Comparison of ENCODE assay signal across 8 cellular contexts in genomic region chr1:145965119-145965744, GRCh38. TPM values are rescaled to one million over a fixed set of nuclear protein-coding genes. Genes with fewer than 3 reads are reported as not detected.
A peak's percentile ranks its signal among the peaks of the same experiment; 100 is the strongest.
DNase-seq lines count a peak whose midpoint lies in the region; ATAC-seq and TF ChIP-seq lines count a peak whose summit lies in the region.

No MANE protein-coding gene starts in this region.

- CTCF ChIA-PET in activated naive CD4-positive, alpha-beta T cell treated with anti-CD3 and anti-CD28 coated beads for 36 hours (lab: Charles Lee), result interaction anchor here (0.6 to 3.6 kb wide), 8 partner anchors 12 to 141 kb away, joined by 3 to 44 read pairs (median 4); partner anchors contain the start of genes PIAS3, POLR3C and RNF115

- H3K9me3 ChIP-seq in body of pancreas, result no peaks in the 10 kb centered on the region
- H3K9me3 ChIP-seq in transverse colon, result peaks cover 0 to 4% of the 10 kb centered on the region in 2 donors

- no peak for DNase-seq in activated naive CD4-positive, alpha-beta T cell treated with anti-CD3 and anti-CD28 coated beads for 36 hours
- DNase-seq in activated naive CD4-positive, alpha-beta T cell (lab: John Stamatoyannopoulos, UW), result no peak
- DNase-seq in body of pancreas (no peak), memory B cell (ENCODE audit: low spot score in 2 of 2) (no peak), transverse colon (no peak)
- DNase-seq in stimulated activated CD4-positive, alpha-beta T cell treated with anti-CD3 and anti-CD28 coated beads, Interleukin-15, amount 100 ng/mL, for 24 hours, result no peak

- no peaks in the 10 kb centered on the region for H3K36me3 ChIP-seq in body of pancreas (replicated peaks in 1 of 2; ENCODE audit: insufficient read depth in 1 of 2, low read depth in 2 of 2)
- H3K36me3 ChIP-seq in transverse colon, result no peaks in the 10 kb centered on the region

- peaks cover 6% of the 10 kb centered on the region for H3K9me3 Mint-ChIP-seq in activated naive CD4-positive, alpha-beta T cell treated with anti-CD3 and anti-CD28 coated beads for 36 hours
- H3K9me3 Mint-ChIP-seq in memory B cell, result no peaks in the 10 kb centered on the region

- H3K27ac Mint-ChIP-seq in activated naive CD4-positive, alpha-beta T cell treated with anti-CD3 and anti-CD28 coated beads for 36 hours, result peak overlapping the region; percentile 84
- peak overlapping the region; percentile 74 for H3K27ac Mint-ChIP-seq in memory B cell

- TF ChIP-seq CTCF in body of pancreas (IDR thresholded peaks at IDR 0.05) (no peak), transverse colon (IDR thresholded peaks at IDR 0.05) (no peak)

- in situ Hi-C loops in transverse colon (cut with MboI; ENCODE audit: low pct_ligation_motif_present in 1 of 4, low pct_unique_long_range_greater_than_20kb in 1 of 4, low sequenced_read_pairs in 3 of 4), result no loop called here

- H3K36me3 Mint-ChIP-seq in activated naive CD4-positive, alpha-beta T cell treated with anti-CD3 and anti-CD28 coated beads for 36 hours (ENCODE audit: low read depth), result peaks cover 10% of the 10 kb centered on the region
- peaks cover 6% of the 10 kb centered on the region for H3K36me3 Mint-ChIP-seq in memory B cell

- H3K27ac ChIP-seq in body of pancreas, result peak overlapping the region; percentile 63 to 92 (median 89)
- H3K27ac ChIP-seq in transverse colon, result peak overlapping the region; percentile 87 to 95 (median 90)

- H3K27me3 Mint-ChIP-seq in activated naive CD4-positive, alpha-beta T cell treated with anti-CD3 and anti-CD28 coated beads for 36 hours (ENCODE audit: low read depth), result no peaks in the 10 kb centered on the region
- H3K27me3 Mint-ChIP-seq in memory B cell, result no peaks in the 10 kb centered on the region

- peaks cover 29% of the 10 kb centered on the region for H3K4me1 Mint-ChIP-seq in activated naive CD4-positive, alpha-beta T cell treated with anti-CD3 and anti-CD28 coated beads for 36 hours (ENCODE audit: low read depth)
- peaks cover 32% of the 10 kb centered on the region for H3K4me1 Mint-ChIP-seq in memory B cell

- peak overlapping the region; percentile 97 for H3K4me3 Mint-ChIP-seq in activated naive CD4-positive, alpha-beta T cell treated with anti-CD3 and anti-CD28 coated beads for 36 hours
- peak overlapping the region; percentile 86 for H3K4me3 Mint-ChIP-seq in memory B cell

- peaks cover 41% of the 10 kb centered on the region for H3K4me1 ChIP-seq in body of pancreas
- H3K4me1 ChIP-seq in transverse colon, result peaks cover 19 to 48% (median 41%) of the 10 kb centered on the region in 4 donors

- no peak for TF ChIP-seq EP300 in transverse colon (IDR thresholded peaks at IDR 0.05; ENCODE audit: low read depth)

- WGBS in body of pancreas, 2 donors, result 0 to 1% methylated on average over 5 of the region's 5 CpGs
- 0 to 2% methylated on average over 5 of the region's 5 CpGs for WGBS in transverse colon (ENCODE audit: low coverage in 1 of 2), 2 donors

- ATAC-seq in body of pancreas (no peak), memory B cell (ENCODE audit: low read depth) (no peak), HG03439 (IDR thresholded peaks at IDR 0.05; ENCODE audit: unreplicated experiment) (no peak), GM19035 (IDR thresholded peaks at IDR 0.05; ENCODE audit: unreplicated experiment) (no peak)

- intact Hi-C loops in activated naive CD4-positive, alpha-beta T cell treated with anti-CD3 and anti-CD28 coated beads for 36 hours (cut with micrococcal nuclease), result no loop called here
- intact Hi-C loops in body of pancreas (cut with DNase I) (no loop called here), transverse colon (cut with DNase I; ENCODE audit: low total_unique reads) (no loop called here)

- TF ChIP-seq POLR2A in body of pancreas (IDR thresholded peaks at IDR 0.05) (no peak), transverse colon (IDR thresholded peaks at IDR 0.05) (no peak)

- no peaks in the 10 kb centered on the region for H3K27me3 ChIP-seq in body of pancreas
- H3K27me3 ChIP-seq in transverse colon, result peaks cover 22% of the 10 kb centered on the region

- peak overlapping the region in 1 of 2 donors; percentile 43 for H3K4me3 ChIP-seq in body of pancreas
- H3K4me3 ChIP-seq in transverse colon, result peak overlapping the region; percentile 39 to 76 (median 50)

RNA-seq across cellular contexts. Expression of gene POLR3GL, which starts 0.7 kb away (rescaled TPM):
- total RNA-seq in activated naive CD4-positive, alpha-beta T cell treated with anti-CD3 and anti-CD28 coated beads for 36 hours, result 10 to 100 TPM; 32.0 to 34.0 TPM
- total RNA-seq in body of pancreas (1 to 10 TPM; 7.8 to 8.6 TPM), transverse colon (10 to 100 TPM in 3 of 4 donors, 1 to 10 TPM in 1; 1.2 to 23.7 (median 14.4) TPM)

RNA-seq across cellular contexts. Expression of gene ANKRD34A, which starts 0.9 kb away (rescaled TPM):
- 1 to 10 TPM; 3.7 to 4.3 TPM for total RNA-seq in activated naive CD4-positive, alpha-beta T cell treated with anti-CD3 and anti-CD28 coated beads for 36 hours
- total RNA-seq in body of pancreas (under 1 TPM in 1 of 2 donors, not detected in 1; 0.66 TPM), transverse colon (1 to 10 TPM in 1 of 4 donors, under 1 TPM in 2, not detected in 1; 0.41 to 4.1 (median 0.64) TPM)

RNA-seq across cellular contexts. Expression of gene LIX1L, which starts 7.4 kb away (rescaled TPM):
- total RNA-seq in activated naive CD4-positive, alpha-beta T cell treated with anti-CD3 and anti-CD28 coated beads for 36 hours, result 10 to 100 TPM; 43.6 to 44.3 TPM
- total RNA-seq in body of pancreas (10 to 100 TPM in 1 of 2 donors, 1 to 10 TPM in 1; 8.3 to 16.5 TPM), transverse colon (10 to 100 TPM in 2 of 4 donors, 1 to 10 TPM in 2; 7.2 to 12.5 (median 9.8) TPM)

RNA-seq across cellular contexts. Expression of gene TXNIP, which starts 31.1 kb away (rescaled TPM):
- total RNA-seq in activated naive CD4-positive, alpha-beta T cell treated with anti-CD3 and anti-CD28 coated beads for 36 hours, result 10 to 100 TPM; 86.0 to 91.1 TPM
- total RNA-seq in body of pancreas (100 to 1,000 TPM; 414 to 820 TPM), transverse colon (1,000 to 10,000 TPM in 2 of 4 donors, 100 to 1,000 TPM in 2; 296 to 2,602 (median 982) TPM)

RNA-seq across cellular contexts. Expression of gene RBM8A, which starts 37.9 kb away (rescaled TPM):
- total RNA-seq in activated naive CD4-positive, alpha-beta T cell treated with anti-CD3 and anti-CD28 coated beads for 36 hours, result 100 to 1,000 TPM; 241 to 242 TPM
- total RNA-seq in body of pancreas (10 to 100 TPM; 47.2 to 70.2 TPM), transverse colon (100 to 1,000 TPM in 2 of 4 donors, 10 to 100 TPM in 2; 23.6 to 122 (median 99.1) TPM)
